In the genomic region with DNA sequence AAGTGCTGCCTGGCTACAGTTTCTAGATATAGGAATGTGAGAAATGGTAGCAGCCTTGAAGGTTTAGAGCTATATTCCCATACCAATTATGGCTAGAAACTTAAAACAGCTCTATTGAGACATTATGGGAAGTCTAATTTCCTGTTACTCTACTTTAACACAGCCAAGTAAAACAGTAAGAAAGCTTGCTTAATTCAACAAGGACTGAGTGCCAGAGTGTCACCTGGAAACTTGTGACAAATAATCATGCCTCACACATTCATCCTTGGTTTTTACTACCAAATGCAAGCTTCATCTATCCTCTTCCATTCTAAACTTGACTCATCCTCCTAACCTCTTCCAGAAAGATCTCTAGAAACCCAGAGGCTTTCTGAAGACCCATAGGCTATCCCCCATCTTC, we compare ENCODE assay signal across 22 cellular contexts. TPM values are rescaled to one million over a fixed set of nuclear protein-coding genes. Genes with fewer than 3 reads are reported as not detected.
A peak's percentile ranks its signal among the peaks of the same experiment; 100 is the strongest.
DNase-seq lines count a peak whose midpoint lies in the region; ATAC-seq lines count a peak whose summit lies in the region.
"Had no signal": no experiment of that assay in that cellular context is flagged by ENCODE, and none has a peak within 500 bp of the region (broad histone marks: within the 10 kb centered on the region; RNA-seq: fewer than 3 reads in every experiment).

No MANE protein-coding gene starts in this region.

- H3K4me1 ChIP-seq in ACC112 (ENCODE audit: control insufficient read depth, insufficient read depth, low read length, unreplicated experiment) (peaks cover 52% of the 10 kb centered on the region), HUES6 (ENCODE audit: control insufficient read depth, insufficient read depth, low read length) (peaks cover 8% of the 10 kb centered on the region; the same call in 1 of the 2 replicates)

- peak overlapping the region; percentile 53 for H3K27ac Mint-ChIP-seq in central memory CD8-positive, alpha-beta T cell (ENCODE audit: low read depth)
- H3K27ac Mint-ChIP-seq in activated naive CD8-positive, alpha-beta T cell treated with anti-CD3 and anti-CD28 coated beads, Interleukin-2, amount 50 U/mL, for 24 hours = no peak overlapping the region
- H3K27ac Mint-ChIP-seq: activated CD4-positive, alpha-beta memory T cell treated with anti-CD3 and anti-CD28 coated beads for 36 hours; activated naive CD4-positive, alpha-beta T cell treated with anti-CD3 and anti-CD28 coated beads for 36 hours; mesothelial cell of epicardium had no signal

- ATAC-seq in central memory CD8-positive, alpha-beta T cell (replicated peaks; ENCODE audit: extremely low read depth, poor library complexity, severe bottlenecking) = no peak
- ATAC-seq in left lobe of liver (peak; percentile 62), GM19035 (IDR thresholded peaks at IDR 0.05; ENCODE audit: unreplicated experiment) (no peak)
- ATAC-seq in activated naive CD8-positive, alpha-beta T cell treated with anti-CD3 and anti-CD28 coated beads, Interleukin-2, amount 50 U/mL, for 24 hours = no peak
- ATAC-seq: naive thymus-derived CD8-positive, alpha-beta T cell; stimulated activated effector memory CD8-positive, alpha-beta T cell treated with anti-CD3 and anti-CD28 coated beads, Interleukin-12 subunit alpha, Interleukin-12 subunit beta, amount 100 ng/mL, for 72 hours had no signal

- no peaks in the 10 kb centered on the region for H3K27me3 ChIP-seq in ACC112 (ENCODE audit: insufficient read depth, low read length)
- no peaks in the 10 kb centered on the region for H3K27me3 ChIP-seq in HUES6 (ENCODE audit: control insufficient read depth, insufficient read depth, low read length)
- H3K27me3 ChIP-seq: BLaER1 treated with 17β-estradiol and CSF1 and Interleukin-3, amounts not matched to agents 10 nM and 100 nM; ovary had no signal

- H3K27ac ChIP-seq in ACC112 (ENCODE audit: low read depth, low read length) = peak overlapping the region; percentile 9; the same call in 1 of the 2 replicates
- H3K27ac ChIP-seq in HUES6 (ENCODE audit: low read depth, low read length) = 0 out of 2 replicates have a peak overlapping the region, but pooled peaks have one; percentile 54
- H3K27ac ChIP-seq: ovary, SK-N-MC had no signal

- H3K36me3 ChIP-seq in ACC112 (ENCODE audit: insufficient read depth, low read length) (peaks cover 15% of the 10 kb centered on the region; the same call in 1 of the 2 replicates), HUES6 (ENCODE audit: control insufficient read depth, insufficient read depth, low read length) (peaks cover 29% of the 10 kb centered on the region)
- H3K36me3 ChIP-seq: ovary had no signal

- H3K4me3 ChIP-seq in ACC112 (ENCODE audit: low read depth, low read length) (no peak overlapping the region), HUES6 (ENCODE audit: low read depth, low read length) (no peak overlapping the region)
- H3K4me3 ChIP-seq: BLaER1 treated with 17β-estradiol and CSF1 and Interleukin-3, amounts not matched to agents 10 nM and 100 nM; ovary; SK-N-MC; thoracic aorta had no signal

- no peak for DNase-seq in central memory CD8-positive, alpha-beta T cell (ENCODE audit: low spot score in 2 of 2)
- DNase-seq in left lobe of liver (ENCODE audit: low spot score) (no peak), NCI-H69 (lab: John Stamatoyannopoulos, UW) (no peak)
- no peak for DNase-seq in activated naive CD8-positive, alpha-beta T cell treated with anti-CD3 and anti-CD28 coated beads, Interleukin-2, amount 50 U/mL, for 24 hours
- no peak for DNase-seq in stimulated activated CD8-positive, alpha-beta memory T cell treated with anti-CD3 and anti-CD28 coated beads, Interleukin-4, amount 100 ng/mL, for 48 hours
- DNase-seq: activated CD4-positive, alpha-beta memory T cell treated with anti-CD3 and anti-CD28 coated beads for 36 hours; activated naive CD4-positive, alpha-beta T cell treated with anti-CD3 and anti-CD28 coated beads for 36 hours; amygdala; central memory CD4-positive, alpha-beta T cell; H7; naive thymus-derived CD8-positive, alpha-beta T cell; NCI-H1694; ovary; RPMI8226 had no signal

- H3K9me3 Mint-ChIP-seq in central memory CD8-positive, alpha-beta T cell = no peaks in the 10 kb centered on the region
- peaks cover 10% of the 10 kb centered on the region for H3K9me3 Mint-ChIP-seq in activated naive CD8-positive, alpha-beta T cell treated with anti-CD3 and anti-CD28 coated beads, Interleukin-2, amount 50 U/mL, for 24 hours
- H3K9me3 Mint-ChIP-seq: activated CD4-positive, alpha-beta memory T cell treated with anti-CD3 and anti-CD28 coated beads for 36 hours; stimulated activated effector memory CD8-positive, alpha-beta T cell treated with anti-CD3 and anti-CD28 coated beads, Interleukin-12 subunit alpha, Interleukin-12 subunit beta, amount 100 ng/mL, for 72 hours had no signal

- peaks cover 50% of the 10 kb centered on the region for H3K79me2 ChIP-seq in ACC112 (ENCODE audit: control insufficient read depth, insufficient read depth, low read length, unreplicated experiment)

- H3K4me1 Mint-ChIP-seq in central memory CD8-positive, alpha-beta T cell = peaks cover 25% of the 10 kb centered on the region
- H3K4me1 Mint-ChIP-seq in activated naive CD8-positive, alpha-beta T cell treated with anti-CD3 and anti-CD28 coated beads, Interleukin-2, amount 50 U/mL, for 24 hours = peaks cover 20% of the 10 kb centered on the region
- H3K4me1 Mint-ChIP-seq: mesothelial cell of epicardium had no signal

- H3K9me3 ChIP-seq in HUES6 (ENCODE audit: control insufficient read depth, insufficient read depth, low read depth, low read length) = no peaks in the 10 kb centered on the region

- peaks cover 8% of the 10 kb centered on the region for H3K36me3 Mint-ChIP-seq in central memory CD8-positive, alpha-beta T cell (ENCODE audit: insufficient read depth)
- H3K36me3 Mint-ChIP-seq in activated naive CD8-positive, alpha-beta T cell treated with anti-CD3 and anti-CD28 coated beads, Interleukin-2, amount 50 U/mL, for 24 hours (ENCODE audit: low read depth) = peaks cover 73% of the 10 kb centered on the region

- no peak overlapping the region for H3K9ac ChIP-seq in HUES6 (ENCODE audit: low read length)
- H3K9ac ChIP-seq: BLaER1 treated with 17β-estradiol and CSF1 and Interleukin-3, amounts not matched to agents 10 nM and 100 nM had no signal

- no peak overlapping the region for H3K4me3 Mint-ChIP-seq in central memory CD8-positive, alpha-beta T cell
- no peak overlapping the region for H3K4me3 Mint-ChIP-seq in activated naive CD8-positive, alpha-beta T cell treated with anti-CD3 and anti-CD28 coated beads, Interleukin-2, amount 50 U/mL, for 24 hours
- H3K4me3 Mint-ChIP-seq: activated CD4-positive, alpha-beta memory T cell treated with anti-CD3 and anti-CD28 coated beads for 36 hours; activated naive CD4-positive, alpha-beta T cell treated with anti-CD3 and anti-CD28 coated beads for 36 hours; mesothelial cell of epicardium; stimulated activated effector memory CD8-positive, alpha-beta T cell treated with anti-CD3 and anti-CD28 coated beads, Interleukin-12 subunit alpha, Interleukin-12 subunit beta, amount 100 ng/mL, for 72 hours had no signal

- H2AFZ ChIP-seq in ACC112 (ENCODE audit: low read length, unreplicated experiment) = no peak overlapping the region

- no peaks in the 10 kb centered on the region for H3K27me3 Mint-ChIP-seq in central memory CD8-positive, alpha-beta T cell
- H3K27me3 Mint-ChIP-seq in activated naive CD8-positive, alpha-beta T cell treated with anti-CD3 and anti-CD28 coated beads, Interleukin-2, amount 50 U/mL, for 24 hours = no peaks in the 10 kb centered on the region
- H3K27me3 Mint-ChIP-seq: activated CD4-positive, alpha-beta memory T cell treated with anti-CD3 and anti-CD28 coated beads for 36 hours; naive thymus-derived CD8-positive, alpha-beta T cell had no signal

RNA-seq across cellular contexts. Expression of a gene that starts 41.7 kb away (rescaled TPM):
- 49.8 TPM for total RNA-seq in left lobe of liver
